ENCODE assay signal across 19 cellular contexts in the genomic region with DNA sequence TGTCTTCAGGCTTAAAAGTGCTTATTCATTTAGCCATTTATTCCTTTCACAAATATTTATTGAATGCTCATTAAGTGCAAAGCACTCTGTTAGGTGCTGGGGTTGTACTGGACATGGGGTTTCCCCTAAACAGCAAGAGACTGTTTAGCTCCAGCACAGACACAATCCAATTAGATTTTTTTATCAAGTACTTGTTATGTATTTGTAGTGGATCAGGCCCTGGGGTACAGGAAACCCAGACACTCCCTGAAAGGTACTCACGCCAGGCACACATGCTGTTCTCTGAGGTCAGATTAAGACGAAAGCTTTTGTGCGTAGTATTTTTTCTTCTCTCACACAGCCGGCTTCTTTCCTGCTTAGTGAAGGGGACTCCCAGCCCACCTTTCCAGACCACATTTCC.
DNase-seq lines count a peak whose midpoint lies in the region; ATAC-seq and TF ChIP-seq lines count a peak whose summit lies in the region.
"Had no signal": no experiment of that assay in that cellular context is flagged by ENCODE, and none has a peak within 500 bp of the region (broad histone marks: within the 10 kb centered on the region; RNA-seq: fewer than 3 reads in every experiment).

No MANE protein-coding gene starts in this region.

- no peak for TF ChIP-seq RAD21 in SK-N-SH (IDR thresholded peaks at IDR 0.05; ENCODE audit: low read length)

- H3K4me3 ChIP-seq in SK-N-SH (ENCODE audit: low read depth in 2 of 2, low read length in 1 of 2) (no peak overlapping the region), lung (no peak overlapping the region), right atrium auricular region (no peak overlapping the region)
- H3K4me3 ChIP-seq: MG63, SK-N-MC had no signal

- H3K27ac ChIP-seq in SK-N-SH (ENCODE audit: low read depth in 2 of 2, low read length in 1 of 2) (no peak overlapping the region), lung (ENCODE audit: low read depth in 1 of 2, low read length in 1 of 2) (no peak overlapping the region), right atrium auricular region (no peak overlapping the region)
- H3K27ac ChIP-seq: SK-N-MC had no signal

- whole genome bisulfite sequencing in SK-N-SH (ENCODE audit: low lambda C conversion rate): 75% methylated on average over 4 of the region's 4 CpGs
- 56 to 86% methylated on average over 4 of the region's 4 CpGs for WGBS in lung, 2 donors

- TF ChIP-seq EP300 in SK-N-SH (IDR thresholded peaks at IDR 0.05; ENCODE audit: borderline replicate concordance in 1 of 2, low read depth in 1 of 2, low read length in 1 of 2): no peak; a peak in 1 of 4 replicates

- H2AFZ ChIP-seq in SK-N-SH (ENCODE audit: low read depth): no peak overlapping the region

- H3K4me2 ChIP-seq in SK-N-SH: no peak overlapping the region

- CTCF ChIA-PET in SK-N-SH (lab: Yijun Ruan, JAX): interaction anchor here (1.2 to 1.4 kb wide), 2 partner anchors 21 to 811 kb away, joined by 3 to 4 read pairs; no protein-coding TSS in a partner anchor

- no peaks in the 10 kb centered on the region for H3K79me2 ChIP-seq in SK-N-SH (ENCODE audit: insufficient read depth)

- TF ChIP-seq CTCF in SK-N-SH (IDR thresholded peaks at IDR 0.05) (no peak), lung (IDR thresholded peaks at IDR 0.05; ENCODE audit: control extremely low read depth, extremely low read depth) (no peak), right atrium auricular region (IDR thresholded peaks at IDR 0.05) (no peak)

- no peaks in the 10 kb centered on the region for H3F3A ChIP-seq in SK-N-SH (replicated peaks; ENCODE audit: insufficient read depth)

- H3K9me3 ChIP-seq in SK-N-SH (no peaks in the 10 kb centered on the region), lung (ENCODE audit: control insufficient read depth in 2 of 2, insufficient read depth in 1 of 2, low read length in 1 of 2) (peaks cover 0 to 2% of the 10 kb centered on the region in 2 donors), right atrium auricular region (no peaks in the 10 kb centered on the region)
- H3K9me3 ChIP-seq: MG63 had no signal

- peak; percentile 31 for DNase-seq in SK-N-SH
- DNase-seq in lung (ENCODE audit: low spot score): peak; percentile 28
- DNase-seq in activated naive CD4-positive, alpha-beta T cell treated with Interleukin-2 at 50 U/mL for 16 hours: no peak
- no peak for DNase-seq in GF-D8 (lab: John Stamatoyannopoulos, UW)
- DNase-seq in right atrium auricular region (ENCODE audit: low spot score): no peak
- DNase-seq: Calu3, DMS79 treated with DMSO at 0.1 percent for 48 hours, HCEC 1CT, IMR-90, KG1, MG63, NCI-H1105 treated with DMSO at 0.1 percent for 48 hours, NCI-H1694, NCI-H2029 treated with DMSO at 0.1 percent for 48 hours, NCI-H524, SIG-M5 had no signal

- no peaks in the 10 kb centered on the region for H3K9me2 ChIP-seq in SK-N-SH

- H4K20me1 ChIP-seq in SK-N-SH (ENCODE audit: insufficient read depth): no peaks in the 10 kb centered on the region

- H3K27me3 ChIP-seq in SK-N-SH (ENCODE audit: insufficient read depth): no peaks in the 10 kb centered on the region
- no peaks in the 10 kb centered on the region for H3K27me3 ChIP-seq in lung (ENCODE audit: control insufficient read depth, insufficient read depth)
- H3K27me3 ChIP-seq in right atrium auricular region: no peaks in the 10 kb centered on the region
- H3K27me3 ChIP-seq: MG63 had no signal

- POLR2A ChIA-PET in SK-N-SH (lab: Yijun Ruan, JAX): no interaction called here

- H3K4me1 ChIP-seq in SK-N-SH (ENCODE audit: control insufficient read depth in 1 of 2, insufficient read depth in 2 of 2, low read depth in 1 of 2, low read length in 1 of 2) (peaks cover 0 to 18% of the 10 kb centered on the region in 2 experiments; a peak in 2 of 4 replicates), lung (ENCODE audit: control insufficient read depth in 2 of 2, insufficient read depth in 2 of 2, low read length in 2 of 2) (peaks cover 0 to 2% of the 10 kb centered on the region in 2 donors), right atrium auricular region (no peaks in the 10 kb centered on the region)

- no peak overlapping the region for H3K9ac ChIP-seq in SK-N-SH

- ATAC-seq in SK-N-SH treated with all-trans-retinoic acid at 6 μM for 48 hours: no peak
- ATAC-seq in esophagus mucosa: peak; percentile 63
- no peak for ATAC-seq in lung (ENCODE audit: insufficient read depth, low FRiP score)

- H3K36me3 ChIP-seq in SK-N-SH (replicated peaks in 1 of 2; ENCODE audit: control insufficient read depth in 1 of 2, insufficient read depth in 2 of 2, low read length in 1 of 2) (no peaks in the 10 kb centered on the region), lung (ENCODE audit: control insufficient read depth in 2 of 2, insufficient read depth in 2 of 2, low read length in 2 of 2) (no peaks in the 10 kb centered on the region), right atrium auricular region (no peaks in the 10 kb centered on the region)
- H3K36me3 ChIP-seq: MG63 had no signal

TF ChIP-seq in SK-N-SH, 30 proteins besides CTCF, POLR2A, EP300 and RAD21 (continues in another document):
- TF ChIP-seq GABPA (IDR thresholded peaks at IDR 0.05; ENCODE audit: low read depth) (no peak), EZH2phosphoT487 (IDR thresholded peaks at IDR 0.05; ENCODE audit: borderline replicate concordance, low read depth) (no peak), RCOR1 (IDR thresholded peaks at IDR 0.05; ENCODE audit: low read length) (no peak), FOSL2 (IDR thresholded peaks at IDR 0.05; ENCODE audit: borderline replicate concordance, low read depth) (no peak), NRF1 (IDR thresholded peaks at IDR 0.05; ENCODE audit: low read depth, low read length) (no peak), YY1 (IDR thresholded peaks at IDR 0.05; ENCODE audit: low read depth) (no peak), SMC3 (IDR thresholded peaks at IDR 0.05; ENCODE audit: low read depth, low read length) (no peak), FOXJ3 (CRISPR knock-in tag; IDR thresholded peaks at IDR 0.05) (no peak), MXI1 (IDR thresholded peaks at IDR 0.05; ENCODE audit: low read depth, low read length) (no peak), CHD2 (IDR thresholded peaks at IDR 0.05; ENCODE audit: low read length, partially characterized antibody) (no peak), TEAD4 (IDR thresholded peaks at IDR 0.05; ENCODE audit: borderline replicate concordance, insufficient read depth) (no peak)
- TF ChIP-seq, protein P1, sequence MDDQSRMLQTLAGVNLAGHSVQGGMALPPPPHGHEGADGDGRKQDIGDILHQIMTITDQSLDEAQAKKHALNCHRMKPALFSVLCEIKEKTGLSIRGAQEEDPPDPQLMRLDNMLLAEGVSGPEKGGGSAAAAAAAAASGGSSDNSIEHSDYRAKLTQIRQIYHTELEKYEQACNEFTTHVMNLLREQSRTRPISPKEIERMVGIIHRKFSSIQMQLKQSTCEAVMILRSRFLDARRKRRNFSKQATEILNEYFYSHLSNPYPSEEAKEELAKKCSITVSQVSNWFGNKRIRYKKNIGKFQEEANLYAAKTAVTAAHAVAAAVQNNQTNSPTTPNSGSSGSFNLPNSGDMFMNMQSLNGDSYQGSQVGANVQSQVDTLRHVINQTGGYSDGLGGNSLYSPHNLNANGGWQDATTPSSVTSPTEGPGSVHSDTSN (IDR thresholded peaks at IDR 0.05): no peak
- TF ChIP-seq, protein P2, sequence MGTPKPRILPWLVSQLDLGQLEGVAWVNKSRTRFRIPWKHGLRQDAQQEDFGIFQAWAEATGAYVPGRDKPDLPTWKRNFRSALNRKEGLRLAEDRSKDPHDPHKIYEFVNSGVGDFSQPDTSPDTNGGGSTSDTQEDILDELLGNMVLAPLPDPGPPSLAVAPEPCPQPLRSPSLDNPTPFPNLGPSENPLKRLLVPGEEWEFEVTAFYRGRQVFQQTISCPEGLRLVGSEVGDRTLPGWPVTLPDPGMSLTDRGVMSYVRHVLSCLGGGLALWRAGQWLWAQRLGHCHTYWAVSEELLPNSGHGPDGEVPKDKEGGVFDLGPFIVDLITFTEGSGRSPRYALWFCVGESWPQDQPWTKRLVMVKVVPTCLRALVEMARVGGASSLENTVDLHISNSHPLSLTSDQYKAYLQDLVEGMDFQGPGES (IDR thresholded peaks at IDR 0.05; ENCODE audit: low read depth, low read length): no peak

TF ChIP-seq in SK-N-SH treated with all-trans-retinoic acid at 6 μM for 48 hours, 23 proteins besides CTCF, POLR2A, EP300 and RAD21:
- TF ChIP-seq, protein P3, sequence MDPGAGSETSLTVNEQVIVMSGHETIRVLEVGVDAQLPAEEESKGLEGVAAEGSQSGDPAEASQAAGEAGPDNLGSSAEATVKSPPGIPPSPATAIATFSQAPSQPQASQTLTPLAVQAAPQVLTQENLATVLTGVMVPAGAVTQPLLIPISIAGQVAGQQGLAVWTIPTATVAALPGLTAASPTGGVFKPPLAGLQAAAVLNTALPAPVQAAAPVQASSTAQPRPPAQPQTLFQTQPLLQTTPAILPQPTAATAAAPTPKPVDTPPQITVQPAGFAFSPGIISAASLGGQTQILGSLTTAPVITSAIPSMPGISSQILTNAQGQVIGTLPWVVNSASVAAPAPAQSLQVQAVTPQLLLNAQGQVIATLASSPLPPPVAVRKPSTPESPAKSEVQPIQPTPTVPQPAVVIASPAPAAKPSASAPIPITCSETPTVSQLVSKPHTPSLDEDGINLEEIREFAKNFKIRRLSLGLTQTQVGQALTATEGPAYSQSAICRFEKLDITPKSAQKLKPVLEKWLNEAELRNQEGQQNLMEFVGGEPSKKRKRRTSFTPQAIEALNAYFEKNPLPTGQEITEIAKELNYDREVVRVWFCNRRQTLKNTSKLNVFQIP (CRISPR knock-in tag; IDR thresholded peaks at IDR 0.05; ENCODE audit: borderline replicate concordance, low read depth): no peak
- TF ChIP-seq ZNF70 (CRISPR knock-in tag; IDR thresholded peaks at IDR 0.05) (no peak), TCF4 (CRISPR knock-in tag; IDR thresholded peaks at IDR 0.05; ENCODE audit: borderline replicate concordance) (no peak), ZNF8 (CRISPR knock-in tag; IDR thresholded peaks at IDR 0.05) (no peak), TOX (CRISPR knock-in tag; IDR thresholded peaks at IDR 0.05; ENCODE audit: borderline replicate concordance) (no peak), RARB (CRISPR knock-in tag; IDR thresholded peaks at IDR 0.05) (no peak), ZFP30 (CRISPR knock-in tag; IDR thresholded peaks at IDR 0.05) (no peak), ISL1 (CRISPR knock-in tag; IDR thresholded peaks at IDR 0.05) (no peak), OSR1 (CRISPR knock-in tag; IDR thresholded peaks at IDR 0.05) (no peak), ZNF565 (CRISPR knock-in tag; conservative IDR thresholded peaks at IDR 0.05; ENCODE audit: low read depth) (no peak)

Comparison
In these comparisons a context has a peak if more than half of its experiments do, and no peak if none do; other contexts are left out.
1. DNase-seq: peak in SK-N-SH (single experiment) and lung (single experiment); none in activated naive CD4-positive, alpha-beta T cell treated with Interleukin-2 at 50 U/mL for 16 hours (single experiment), GF-D8 (single experiment) and right atrium auricular region (single experiment).